In the genomic region with DNA sequence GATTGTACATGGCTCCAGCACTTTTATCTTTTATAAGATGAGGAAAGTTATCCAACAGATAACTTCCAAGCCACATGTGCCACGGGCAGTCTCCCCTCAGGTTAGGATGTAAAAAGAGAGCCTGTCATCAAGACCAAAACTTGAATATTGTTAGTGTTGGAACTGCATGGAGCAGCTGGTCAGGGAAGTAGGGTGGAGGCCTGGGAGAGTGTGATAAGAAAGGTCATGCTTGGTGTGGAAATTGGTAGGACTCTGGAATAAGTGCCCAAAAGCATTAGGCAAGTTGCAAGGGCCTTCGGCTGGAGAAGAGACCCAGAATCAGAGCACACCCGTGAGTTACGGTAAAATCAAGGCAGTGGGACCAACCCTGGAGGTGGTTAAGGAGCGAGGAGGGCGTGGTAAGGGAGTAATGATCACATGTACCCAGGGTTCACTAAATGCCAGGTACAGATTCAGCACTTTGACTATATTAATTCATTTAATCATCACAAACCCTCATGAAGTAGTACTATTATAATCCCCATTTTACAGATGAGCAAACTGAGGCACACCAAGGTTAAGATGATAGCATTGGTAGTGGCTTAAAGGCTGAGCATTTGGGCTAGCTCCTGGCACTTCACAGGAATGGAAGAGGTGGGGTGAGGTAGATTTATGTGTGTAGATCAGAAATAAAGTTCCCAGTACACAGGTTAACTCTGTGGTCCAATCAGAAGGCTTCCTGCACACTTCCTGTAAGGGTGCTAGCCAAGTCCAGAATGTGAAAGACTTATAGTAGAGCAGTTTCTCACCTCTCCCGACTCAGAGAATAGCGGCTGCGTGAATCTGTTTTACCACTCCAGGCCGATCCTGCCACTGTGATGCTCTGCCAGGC, we compare ENCODE assay signal across 28 cellular contexts.
A peak's percentile ranks its signal among the peaks of the same experiment; 100 is the strongest.
DNase-seq lines count a peak whose midpoint lies in the region; ATAC-seq, FAIRE-seq and TF ChIP-seq lines count a peak whose summit lies in the region.
"Had no signal": no experiment of that assay in that cellular context is flagged by ENCODE, and none has a peak within 500 bp of the region (broad histone marks: within the 10 kb centered on the region; RNA-seq: fewer than 3 reads in every experiment).

No MANE protein-coding gene starts in this region.

- peak overlapping the region; percentile 75 for H3K27ac Mint-ChIP-seq in nephron progenitor cell
- H3K27ac Mint-ChIP-seq: activated naive CD8-positive, alpha-beta T cell treated with anti-CD3 and anti-CD28 coated beads, Interleukin-2, amount 10 ng/mL, durations not matched to agents 7 days and 5 days; CD4-positive, alpha-beta memory T cell; T-helper 1 cell treated with Interleukin-12 subunit alpha and Interleukin-12 subunit beta and Interleukin-4 antibody, amounts not matched to agents 30 μg/mL and 1 μg/mL, for 36 hours had no signal

- H3K9ac ChIP-seq in HepG2 (ENCODE audit: insufficient read depth, low read depth, low read length) = no peak overlapping the region

- BruUV-seq in HepG2 (replicated peaks; lab: Mats Ljungman, UMichigan) = no TSS peak

- intact Hi-C loops in HepG2 (cut with micrococcal nuclease; ENCODE audit: unreplicated experiment) = no loop called here
- intact Hi-C loops in right lobe of liver (cut with DNase I) = no loop called here
- intact Hi-C loops in heart left ventricle (cut with DNase I) = no loop called here

- H2AFZ ChIP-seq in HepG2 (ENCODE audit: low read length) = no peak overlapping the region

- peaks cover 8% of the 10 kb centered on the region for H3K27me3 Mint-ChIP-seq in nephron progenitor cell (ENCODE audit: low read depth, poor library complexity)
- H3K27me3 Mint-ChIP-seq: activated naive CD8-positive, alpha-beta T cell treated with anti-CD3 and anti-CD28 coated beads, Interleukin-2, amount 10 ng/mL, durations not matched to agents 7 days and 5 days; CD4-positive, alpha-beta memory T cell had no signal

- no peaks in the 10 kb centered on the region for H3K36me3 Mint-ChIP-seq in nephron progenitor cell (ENCODE audit: low read depth)
- H3K36me3 Mint-ChIP-seq: activated naive CD8-positive, alpha-beta T cell treated with anti-CD3 and anti-CD28 coated beads, Interleukin-2, amount 10 ng/mL, durations not matched to agents 7 days and 5 days; CD4-positive, alpha-beta memory T cell had no signal

- no peaks in the 10 kb centered on the region for H3K79me2 ChIP-seq in HepG2 (ENCODE audit: insufficient read depth, low read length)

- H3K27ac ChIP-seq in HepG2 (ENCODE audit: extremely low read length, insufficient read depth, low read length) (no peak overlapping the region), right lobe of liver (no peak overlapping the region), heart left ventricle (peak overlapping the region in 1 of 12 donors; percentile 19)
- H3K27ac ChIP-seq: body of pancreas, SK-N-MC, stomach, transverse colon had no signal

- TF ChIP-seq CTCF in HepG2 (CRISPR knock-in tag; IDR thresholded peaks at IDR 0.05) (no peak), right lobe of liver (IDR thresholded peaks at IDR 0.05) (no peak), heart left ventricle (IDR thresholded peaks at IDR 0.05) (no peak), nephron progenitor cell (IDR thresholded peaks at IDR 0.05) (no peak)

- ATAC-seq in HepG2 (no peak), right lobe of liver (no peak), heart left ventricle (peak; percentile 15 to 94 (median 82)), GM21447 (IDR thresholded peaks at IDR 0.05; ENCODE audit: unreplicated experiment) (no peak)
- ATAC-seq: body of pancreas had no signal

- H3K4me3 ChIP-seq in HepG2 (replicated peaks in 1 of 3; ENCODE audit: insufficient read depth in 1 of 3, low read depth in 2 of 3, low read length in 3 of 3) (no peak overlapping the region), right lobe of liver (no peak overlapping the region), heart left ventricle (no peak overlapping the region)
- H3K4me3 ChIP-seq: body of pancreas, SK-N-MC, smooth muscle cell, stomach, transverse colon had no signal

- H3K4me1 ChIP-seq in HepG2 (ENCODE audit: insufficient read depth, low read length) = no peaks in the 10 kb centered on the region
- H3K4me1 ChIP-seq in right lobe of liver = no peaks in the 10 kb centered on the region
- peaks cover 0 to 6% (median 0%) of the 10 kb centered on the region in 12 donors for H3K4me1 ChIP-seq in heart left ventricle
- H3K4me1 ChIP-seq: body of pancreas, transverse colon had no signal

- TF ChIP-seq EP300 in HepG2 (IDR thresholded peaks at IDR 0.05; ENCODE audit: low read depth in 2 of 2, low read length in 2 of 2) (no peak), HepG2 (CRISPR knock-in tag; IDR thresholded peaks at IDR 0.05; ENCODE audit: borderline replicate concordance) (no peak)

- no peak for TF ChIP-seq RAD21 in HepG2 (CRISPR knock-in tag; IDR thresholded peaks at IDR 0.05)

- H3K36me3 ChIP-seq in HepG2 (replicated peaks in 1 of 2; ENCODE audit: control insufficient read depth in 1 of 2, insufficient read depth in 2 of 2, low read length in 2 of 2) (no peaks in the 10 kb centered on the region), right lobe of liver (no peaks in the 10 kb centered on the region), heart left ventricle (no peaks in the 10 kb centered on the region)
- H3K36me3 ChIP-seq: stomach, transverse colon had no signal

- no peaks in the 10 kb centered on the region for H3K9me3 ChIP-seq in HepG2 (ENCODE audit: low read length)
- no peaks in the 10 kb centered on the region for H3K9me3 ChIP-seq in right lobe of liver
- H3K9me3 ChIP-seq in heart left ventricle = no peaks in the 10 kb centered on the region
- H3K9me3 ChIP-seq: body of pancreas, stomach, transverse colon had no signal

- no peaks in the 10 kb centered on the region for H4K20me1 ChIP-seq in HepG2 (ENCODE audit: insufficient read depth, low read length)

- no peak overlapping the region for H3K4me2 ChIP-seq in HepG2 (ENCODE audit: low read depth, low read length)
- H3K4me2 ChIP-seq: smooth muscle cell had no signal

- no peak for FAIRE-seq in HepG2 (lab: Jason Lieb, UNC)
- FAIRE-seq: GM12892, RCC 7860, TTC549 had no signal

- DNase-seq in HepG2 (ENCODE audit: low spot score) = no peak
- DNase-seq in right lobe of liver = no peak
- DNase-seq in heart left ventricle = peak in 1 of 5 donors; percentile 25
- DNase-seq in nephron progenitor cell = no peak
- DNase-seq in hepatic stellate cell (ENCODE audit: low spot score) = no peak
- no peak for DNase-seq in midbrain (lab: John Stamatoyannopoulos, UW)
- DNase-seq in activated CD4-positive, alpha-beta T cell treated with anti-CD3 and anti-CD28 coated beads, Interleukin-2, amount 50 U/mL, for 1 hour = no peak
- DNase-seq: activated CD4-positive, CD25-positive, alpha-beta regulatory T cell treated with anti-CD3 and anti-CD28 coated beads, Interleukin-2, amount 50 U/mL, for 72 hours; activated CD8-positive, alpha-beta memory T cell treated with anti-CD3 and anti-CD28 coated beads for 24 hours; activated effector memory CD4-positive, alpha-beta T cell treated with anti-CD3 and anti-CD28 coated beads, Interleukin-2, amount 50 U/mL, for 16 hours; activated naive CD8-positive, alpha-beta T cell treated with anti-CD3 and anti-CD28 coated beads, Interleukin-2, amount 10 ng/mL, durations not matched to agents 7 days and 5 days; activated T-cell treated with anti-CD3 and anti-CD28 coated beads, Interleukin-2, amount 50 U/mL, for 1 hour; body of pancreas; CD4-positive, alpha-beta memory T cell; NCI-H1105; NCI-H187 treated with DMSO at 0.1 percent for 48 hours; NCI-H526; occipital lobe; stimulated activated CD4-positive, alpha-beta T cell treated with anti-CD3 and anti-CD28 coated beads, Interleukin-2, amount 100 ng/mL, for 24 hours; stomach; transverse colon had no signal

- CTCF ChIA-PET in HepG2 (lab: Yijun Ruan, JAX; ENCODE audit: low intra/inter-chr PET ratio, low total read pairs) = no interaction called here

- H3K4me1 Mint-ChIP-seq in nephron progenitor cell = peaks cover 1% of the 10 kb centered on the region
- H3K4me1 Mint-ChIP-seq: activated naive CD8-positive, alpha-beta T cell treated with anti-CD3 and anti-CD28 coated beads, Interleukin-2, amount 10 ng/mL, durations not matched to agents 7 days and 5 days had no signal

- peaks cover 10% of the 10 kb centered on the region for H3K9me3 Mint-ChIP-seq in nephron progenitor cell
- H3K9me3 Mint-ChIP-seq: activated naive CD8-positive, alpha-beta T cell treated with anti-CD3 and anti-CD28 coated beads, Interleukin-2, amount 10 ng/mL, durations not matched to agents 7 days and 5 days had no signal

- TF ChIP-seq POLR2A in HepG2 (IDR thresholded peaks at IDR 0.05; ENCODE audit: insufficient read depth in 1 of 2, low read depth in 2 of 2, low read length in 2 of 2) = no peak
- TF ChIP-seq POLR2A in right lobe of liver (IDR thresholded peaks at IDR 0.05) = no peak
- TF ChIP-seq POLR2A in heart left ventricle (IDR thresholded peaks at IDR 0.05) = no peak

- no peaks in the 10 kb centered on the region for H3K27me3 ChIP-seq in HepG2 (ENCODE audit: control insufficient read depth in 1 of 2, insufficient read depth in 2 of 2, low read length in 2 of 2)
- no peaks in the 10 kb centered on the region for H3K27me3 ChIP-seq in right lobe of liver
- no peaks in the 10 kb centered on the region for H3K27me3 ChIP-seq in heart left ventricle
- H3K27me3 ChIP-seq: body of pancreas, stomach, transverse colon had no signal

- in situ Hi-C loops in HepG2 (cut with HindIII; ENCODE audit: extremely low pct_ligation_motif_present, low pct_unique_long_range_greater_than_20kb) = no loop called here

- H3K4me3 Mint-ChIP-seq in nephron progenitor cell = no peak overlapping the region
- H3K4me3 Mint-ChIP-seq: activated naive CD8-positive, alpha-beta T cell treated with anti-CD3 and anti-CD28 coated beads, Interleukin-2, amount 10 ng/mL, durations not matched to agents 7 days and 5 days; CD4-positive, alpha-beta memory T cell; T-helper 1 cell treated with Interleukin-12 subunit alpha and Interleukin-12 subunit beta and Interleukin-4 antibody, amounts not matched to agents 30 μg/mL and 1 μg/mL, for 36 hours had no signal

- WGBS in HepG2 (ENCODE audit: low lambda C conversion rate) = 36% methylated on average over 7 of the region's 10 CpGs
- WGBS in right lobe of liver (ENCODE audit: insufficient coverage, low coverage, low lambda C conversion rate, missing lambda C conversion rate) = 79% methylated on average over 8 of the region's 10 CpGs
- 89 to 93% (median 92%) methylated on average over 10 of the region's 10 CpGs for WGBS in heart left ventricle, 4 donors

- POLR2A ChIA-PET in HepG2 (lab: Yijun Ruan, JAX) = no interaction called here

Comparison
In these comparisons a context has a peak if more than half of its experiments do, and no peak if none do; other contexts are left out.
1. ATAC-seq: peak in heart left ventricle (4 of 4); none in HepG2 (single experiment), right lobe of liver (0 of 4) and GM21447 (single experiment).